8 cellular contexts compared by ENCODE assay signal in genomic region chrX:10156199-10157031, GRCh38. TPM values are rescaled to one million over a fixed set of nuclear protein-coding genes. Genes with fewer than 3 reads are reported as not detected.
DNase-seq lines count a peak whose midpoint lies in the region; ATAC-seq and TF ChIP-seq lines count a peak whose summit lies in the region.

TSS of gene CLCN4 (plus strand) at chrX:10156975. CDS start at chrX:10185033, 28,058 bp downstream.

- no peak for TF ChIP-seq POLR2A in gastroesophageal sphincter (IDR thresholded peaks at IDR 0.05)

- H3F3A ChIP-seq in MM.1S (ENCODE audit: insufficient read depth, low read length), result no peaks in the 10 kb centered on the region
- H3F3A ChIP-seq in neural progenitor cell (ENCODE audit: low read depth), result peaks cover 13% of the 10 kb centered on the region

- H3K27me3 Mint-ChIP-seq in neural progenitor cell (ENCODE audit: insufficient read depth, low read depth) (peaks cover 9% of the 10 kb centered on the region), immature natural killer cell (ENCODE audit: low read depth in 3 of 3) (peaks cover 6 to 29% (median 13%) of the 10 kb centered on the region in 3 donors)

- H2AFZ ChIP-seq in MM.1S (ENCODE audit: low read length) (peak within 1 kb of the TSS; percentile 48), neural progenitor cell (replicated peaks) (peak within 1 kb of the TSS; percentile 32)

- no peak for TF ChIP-seq EP300 in gastroesophageal sphincter (IDR thresholded peaks at IDR 0.05)

- H3K27ac ChIP-seq in MM.1S (ENCODE audit: low read length) (no peak within 1 kb of the TSS), VCaP (peak within 1 kb of the TSS; percentile 77), gastroesophageal sphincter (peak within 1 kb of the TSS in 3 of 4 donors; percentile 42 to 60 (median 57)), neural progenitor cell (no peak within 1 kb of the TSS)

- H3K4me1 ChIP-seq in MM.1S (ENCODE audit: low read length) (no peaks in the 10 kb centered on the region), gastroesophageal sphincter (peaks cover 0 to 9% (median 0%) of the 10 kb centered on the region in 3 donors), neural progenitor cell (peaks cover 15% of the 10 kb centered on the region)

- no peaks in the 10 kb centered on the region for H3K27me3 ChIP-seq in MM.1S (replicated peaks; ENCODE audit: insufficient read depth, low read length)
- peaks cover 10% of the 10 kb centered on the region for H3K27me3 ChIP-seq in gastroesophageal sphincter
- no peaks in the 10 kb centered on the region for H3K27me3 ChIP-seq in neural progenitor cell

- H3K4me3 ChIP-seq in MM.1S (ENCODE audit: low read length) (peak within 1 kb of the TSS; percentile 50), gastroesophageal sphincter (peak within 1 kb of the TSS; percentile 24 to 37), neural progenitor cell (peak within 1 kb of the TSS; percentile 35)

- WGBS in gastroesophageal sphincter (ENCODE audit: low coverage in 1 of 2), 2 donors, result 24 to 56% methylated on average over 5 to 7 of the region's 27 CpGs

- H3K4me3 Mint-ChIP-seq in neural progenitor cell (peak within 1 kb of the TSS; percentile 80), immature natural killer cell (peak within 1 kb of the TSS in 2 of 5 donors; percentile 39 to 48)

- peaks cover 12% of the 10 kb centered on the region for H3K9me3 Mint-ChIP-seq in neural progenitor cell
- no peaks in the 10 kb centered on the region for H3K9me3 Mint-ChIP-seq in immature natural killer cell

- peak; percentile 57 for ATAC-seq in GM21360 (IDR thresholded peaks at IDR 0.05; ENCODE audit: unreplicated experiment)
- ATAC-seq in gastroesophageal sphincter, result peak; percentile 62

- TF ChIP-seq CTCF in MM.1S (IDR thresholded peaks at IDR 0.05; ENCODE audit: low read length) (no peak), VCaP (conservative IDR thresholded peaks at IDR 0.05) (no peak), gastroesophageal sphincter (IDR thresholded peaks at IDR 0.05) (no peak), neural progenitor cell (IDR thresholded peaks at IDR 0.05) (no peak)

- H3K27ac Mint-ChIP-seq in neural progenitor cell (peak within 1 kb of the TSS; percentile 81), immature natural killer cell (no peak within 1 kb of the TSS)

- H3K9ac ChIP-seq in MM.1S (ENCODE audit: low read length), result peak within 1 kb of the TSS; percentile 41
- no peak within 1 kb of the TSS for H3K9ac ChIP-seq in neural progenitor cell

- H3K36me3 ChIP-seq in MM.1S (replicated peaks; ENCODE audit: insufficient read depth, low read length), result no peaks in the 10 kb centered on the region
- H3K36me3 ChIP-seq in gastroesophageal sphincter, result no peaks in the 10 kb centered on the region
- H3K36me3 ChIP-seq in neural progenitor cell, result no peaks in the 10 kb centered on the region

- DNase-seq in Ammon's horn (ENCODE audit: low spot score) (peak; percentile 79), MM.1S (no peak), neural progenitor cell (ENCODE audit: low spot score) (peak; percentile 74), NCI-H1930 (lab: John Stamatoyannopoulos, UW) (no peak), immature natural killer cell (no peak)

- no peaks in the 10 kb centered on the region for H3K79me2 ChIP-seq in MM.1S (ENCODE audit: low read length)
- no peaks in the 10 kb centered on the region for H3K79me2 ChIP-seq in neural progenitor cell (ENCODE audit: low read depth)

- H3K36me3 Mint-ChIP-seq in neural progenitor cell (peaks cover 5% of the 10 kb centered on the region), immature natural killer cell (no peaks in the 10 kb centered on the region)

- H3K9me2 ChIP-seq in MM.1S (replicated peaks; ENCODE audit: insufficient read depth, low read length), result no peaks in the 10 kb centered on the region

- H3K4me1 Mint-ChIP-seq in neural progenitor cell, result peaks cover 32% of the 10 kb centered on the region
- H3K4me1 Mint-ChIP-seq in immature natural killer cell, result peaks cover 4 to 7% of the 10 kb centered on the region in 2 donors

- H3K4me2 ChIP-seq in MM.1S (ENCODE audit: low read depth, low read length) (peak within 1 kb of the TSS; percentile 69), neural progenitor cell (peak within 1 kb of the TSS; percentile 76)

- H4K20me1 ChIP-seq in MM.1S (ENCODE audit: insufficient read depth, low read length) (no peaks in the 10 kb centered on the region), neural progenitor cell (ENCODE audit: low read depth) (no peaks in the 10 kb centered on the region)

- no peaks in the 10 kb centered on the region for H3K9me3 ChIP-seq in MM.1S (replicated peaks; ENCODE audit: insufficient read depth, low read length)
- no peaks in the 10 kb centered on the region for H3K9me3 ChIP-seq in gastroesophageal sphincter
- no peaks in the 10 kb centered on the region for H3K9me3 ChIP-seq in neural progenitor cell (ENCODE audit: low read depth)

RNA-seq across cellular contexts. Expression of gene CLCN4, which starts in this region (rescaled TPM):
- total RNA-seq in gastroesophageal sphincter (1 to 10 TPM in 3 of 4 donors, under 1 TPM in 1; 0.16 to 2.3 (median 2.0) TPM), neural progenitor cell (ENCODE audit: low replicate concordance) (6.5 and 6.6 TPM in 2 replicates)
- polyA plus RNA-seq in immature natural killer cell, result under 1 TPM in 1 of 3 donors, not detected in 2; 0.69 TPM

Comparison
In these comparisons a context has a peak if more than half of its experiments do, and no peak if none do; other contexts are left out.
1. DNase-seq: peak in Ammon's horn (single experiment) and neural progenitor cell (single experiment); none in MM.1S (single experiment), NCI-H1930 (0 of 2) and immature natural killer cell (0 of 3).
2. H3K27ac ChIP-seq: peak in VCaP (single experiment) and gastroesophageal sphincter (3 of 4); none in MM.1S (single experiment) and neural progenitor cell (single experiment).
3. Peak in every context shown above with its lines, with median percentiles within 50 percentile points of each other: H3K4me3 ChIP-seq.